19 cellular contexts compared by ENCODE assay signal in genomic region chr22:21031545-21032036, GRCh38. TPM values are rescaled to one million over a fixed set of nuclear protein-coding genes. Genes with fewer than 3 reads are reported as not detected.
DNase-seq lines count a peak whose midpoint lies in the region; ATAC-seq, FAIRE-seq and TF ChIP-seq lines count a peak whose summit lies in the region.
"Had no signal": no experiment of that assay in that cellular context is flagged by ENCODE, and none has a peak within 500 bp of the region (broad histone marks: within the 10 kb centered on the region; RNA-seq: fewer than 3 reads in every experiment).

No MANE protein-coding gene starts in this region.

- no peak overlapping the region for H3K27ac Mint-ChIP-seq in natural killer cell treated with Interleukin-12 subunit alpha and Interleukin-12 subunit beta and Interleukin-15 and Interleukin-18, amount 100 ng/mL, for 72 hours
- H3K27ac Mint-ChIP-seq in progenitor cell of endocrine pancreas: no peak overlapping the region
- H3K27ac Mint-ChIP-seq: activated CD8-positive, alpha-beta memory T cell treated with anti-CD3 and anti-CD28 coated beads, Interleukin-2, amount 10 ng/mL, durations not matched to agents 7 days and 5 days; activated naive CD4-positive, alpha-beta T cell treated with anti-CD3 and anti-CD28 coated beads, Interleukin-2, amount 10 ng/mL, durations not matched to agents 7 days and 5 days had no signal

- H3K9me3 ChIP-seq in iPS-20b (ENCODE audit: insufficient read depth, low read depth, low read length) (no peaks in the 10 kb centered on the region), subcutaneous abdominal adipose tissue (ENCODE audit: control insufficient read depth in 5 of 5, low read length in 5 of 5) (no peaks in the 10 kb centered on the region), uterus (no peaks in the 10 kb centered on the region)
- H3K9me3 ChIP-seq: thyroid gland had no signal

- H3K9me3 Mint-ChIP-seq in natural killer cell treated with Interleukin-12 subunit alpha and Interleukin-12 subunit beta and Interleukin-15 and Interleukin-18, amount 100 ng/mL, for 72 hours: no peaks in the 10 kb centered on the region
- H3K9me3 Mint-ChIP-seq in progenitor cell of endocrine pancreas (ENCODE audit: low read depth): no peaks in the 10 kb centered on the region
- H3K9me3 Mint-ChIP-seq: activated naive CD4-positive, alpha-beta T cell treated with anti-CD3 and anti-CD28 coated beads, Interleukin-2, amount 10 ng/mL, durations not matched to agents 7 days and 5 days had no signal

- H3K27me3 ChIP-seq in bronchial epithelial cell (ENCODE audit: control insufficient read depth, insufficient read depth, low read length): peaks cover 2% of the 10 kb centered on the region
- H3K27me3 ChIP-seq in iPS-20b (ENCODE audit: insufficient read depth, low read length): peaks cover 40% of the 10 kb centered on the region
- H3K27me3 ChIP-seq in subcutaneous abdominal adipose tissue (ENCODE audit: control insufficient read depth in 5 of 5, insufficient read depth in 4 of 5, low read length in 5 of 5): peaks cover 3 to 23% (median 11%) of the 10 kb centered on the region in 5 donors
- H3K27me3 ChIP-seq in uterus: no peaks in the 10 kb centered on the region
- H3K27me3 ChIP-seq: thyroid gland had no signal

- peaks cover 14 to 17% of the 10 kb centered on the region in 2 donors for H3K27me3 Mint-ChIP-seq in natural killer cell treated with Interleukin-12 subunit alpha and Interleukin-12 subunit beta and Interleukin-15 and Interleukin-18, amount 100 ng/mL, for 72 hours
- H3K27me3 Mint-ChIP-seq in progenitor cell of endocrine pancreas: peaks cover 35% of the 10 kb centered on the region

- H3K27ac ChIP-seq in iPS-20b (ENCODE audit: low read length) (no peak overlapping the region), subcutaneous abdominal adipose tissue (ENCODE audit: low read depth, low read length) (no peak overlapping the region), uterus (no peak overlapping the region)
- H3K27ac ChIP-seq: cardiac muscle cell, thyroid gland had no signal

- ATAC-seq in activated CD4-positive, CD25-positive, alpha-beta regulatory T cell treated with anti-CD3 and anti-CD28 coated beads, Interleukin-2, amount 50 U/mL, for 24 hours: no peak
- ATAC-seq in natural killer cell treated with Interleukin-12 subunit alpha and Interleukin-12 subunit beta and Interleukin-15 and Interleukin-18, amount 100 ng/mL, for 72 hours: no peak

- intact Hi-C loops in uterus (cut with DNase I; ENCODE audit: low total_unique reads): no loop called here

- H3K4me3 Mint-ChIP-seq in natural killer cell treated with Interleukin-12 subunit alpha and Interleukin-12 subunit beta and Interleukin-15 and Interleukin-18, amount 100 ng/mL, for 72 hours: no peak overlapping the region
- no peak overlapping the region for H3K4me3 Mint-ChIP-seq in progenitor cell of endocrine pancreas (ENCODE audit: low read depth)
- H3K4me3 Mint-ChIP-seq: activated naive CD4-positive, alpha-beta T cell treated with anti-CD3 and anti-CD28 coated beads, Interleukin-2, amount 10 ng/mL, durations not matched to agents 7 days and 5 days had no signal

- H3K4me1 Mint-ChIP-seq in natural killer cell treated with Interleukin-12 subunit alpha and Interleukin-12 subunit beta and Interleukin-15 and Interleukin-18, amount 100 ng/mL, for 72 hours (ENCODE audit: low read depth in 2 of 2): no peaks in the 10 kb centered on the region
- H3K4me1 Mint-ChIP-seq in progenitor cell of endocrine pancreas (ENCODE audit: low read depth): no peaks in the 10 kb centered on the region
- H3K4me1 Mint-ChIP-seq: activated naive CD4-positive, alpha-beta T cell treated with anti-CD3 and anti-CD28 coated beads, Interleukin-2, amount 10 ng/mL, durations not matched to agents 7 days and 5 days had no signal

- no peak for TF ChIP-seq POLR2A in uterus (IDR thresholded peaks at IDR 0.05)

- no peak for FAIRE-seq in bronchial epithelial cell (lab: Jason Lieb, UNC)

- H3K36me3 ChIP-seq in bronchial epithelial cell (ENCODE audit: control insufficient read depth, insufficient read depth, low read length): no peaks in the 10 kb centered on the region
- H3K36me3 ChIP-seq in iPS-20b (ENCODE audit: insufficient read depth, low read depth, low read length): no peaks in the 10 kb centered on the region
- no peaks in the 10 kb centered on the region for H3K36me3 ChIP-seq in subcutaneous abdominal adipose tissue (ENCODE audit: control insufficient read depth in 5 of 5, insufficient read depth in 5 of 5, low read length in 5 of 5)
- no peaks in the 10 kb centered on the region for H3K36me3 ChIP-seq in uterus
- H3K36me3 ChIP-seq: cardiac muscle cell, thyroid gland had no signal

- peak overlapping the region; percentile 32 for H3K4me3 ChIP-seq in bronchial epithelial cell (ENCODE audit: low read depth, low read length)
- peak overlapping the region; percentile 56; the same call in 1 of the 2 replicates for H3K4me3 ChIP-seq in iPS-20b (ENCODE audit: low read length)
- H3K4me3 ChIP-seq in subcutaneous abdominal adipose tissue (ENCODE audit: low read depth in 1 of 5, low read length in 5 of 5): peak overlapping the region in 3 of 5 donors; percentile 39 to 68 (median 64)
- H3K4me3 ChIP-seq in uterus: no peak overlapping the region
- H3K4me3 ChIP-seq: thyroid gland had no signal

- no peak overlapping the region for H3K9ac ChIP-seq in iPS-20b (ENCODE audit: low read depth, low read length)
- peak overlapping the region in 1 of 5 donors; percentile 45 for H3K9ac ChIP-seq in subcutaneous abdominal adipose tissue (ENCODE audit: low read length in 5 of 5)

- in situ Hi-C loops in G401 (cut with HindIII; ENCODE audit: low sequenced_read_pairs): no loop called here

- TF ChIP-seq CTCF in bronchial epithelial cell (IDR thresholded peaks at IDR 0.05; ENCODE audit: insufficient read depth, low read length, severe bottlenecking): no peak
- TF ChIP-seq CTCF in progenitor cell of endocrine pancreas (IDR thresholded peaks at IDR 0.05; ENCODE audit: unreplicated experiment): no peak
- TF ChIP-seq CTCF in uterus (IDR thresholded peaks at IDR 0.05): no peak

- no peaks in the 10 kb centered on the region for H3K4me1 ChIP-seq in iPS-20b (ENCODE audit: insufficient read depth, low read length)
- H3K4me1 ChIP-seq in subcutaneous abdominal adipose tissue (ENCODE audit: control insufficient read depth in 5 of 5, insufficient read depth in 5 of 5, low read length in 5 of 5): peaks cover 0 to 31% (median 18%) of the 10 kb centered on the region in 5 donors
- H3K4me1 ChIP-seq in uterus: peaks cover 0 to 7% of the 10 kb centered on the region in 2 donors

- no peaks in the 10 kb centered on the region for H3K36me3 Mint-ChIP-seq in natural killer cell treated with Interleukin-12 subunit alpha and Interleukin-12 subunit beta and Interleukin-15 and Interleukin-18, amount 100 ng/mL, for 72 hours
- H3K36me3 Mint-ChIP-seq in progenitor cell of endocrine pancreas (ENCODE audit: insufficient read depth): no peaks in the 10 kb centered on the region
- H3K36me3 Mint-ChIP-seq: activated CD8-positive, alpha-beta memory T cell treated with anti-CD3 and anti-CD28 coated beads, Interleukin-2, amount 10 ng/mL, durations not matched to agents 7 days and 5 days; activated naive CD4-positive, alpha-beta T cell treated with anti-CD3 and anti-CD28 coated beads, Interleukin-2, amount 10 ng/mL, durations not matched to agents 7 days and 5 days had no signal

- peak; percentile 38 for DNase-seq in G401 (ENCODE audit: low spot score)
- no peak for DNase-seq in bronchial epithelial cell (ENCODE audit: low read depth)
- no peak for DNase-seq in natural killer cell treated with Interleukin-12 subunit alpha and Interleukin-12 subunit beta and Interleukin-15 and Interleukin-18, amount 100 ng/mL, for 72 hours (ENCODE audit: low spot score)
- no peak for DNase-seq in progenitor cell of endocrine pancreas (ENCODE audit: low spot score, unreplicated experiment)
- no peak for DNase-seq in uterus
- DNase-seq: activated CD4-positive, CD25-positive, alpha-beta regulatory T cell; activated CD8-positive, alpha-beta memory T cell treated with anti-CD3 and anti-CD28 coated beads, Interleukin-2, amount 10 ng/mL, durations not matched to agents 7 days and 5 days; activated naive CD4-positive, alpha-beta T cell treated with anti-CD3 and anti-CD28 coated beads, Interleukin-2, amount 10 ng/mL, durations not matched to agents 7 days and 5 days; DMS 273 treated with DMSO at 0.1 percent for 48 hours; MV-4-11; NCI-H2107; NCI-H774; thyroid gland had no signal

RNA-seq across cellular contexts. Expression of gene SLC7A4, which starts 0.8 kb away (rescaled TPM):
- not detected in 2 replicates for total RNA-seq in G401 (2014; rRNA removed; shearing (Covaris generic))
- total RNA-seq in bronchial epithelial cell (under 0.01 and 0.77 TPM in 2 replicates), progenitor cell of endocrine pancreas (1.1 and 1.3 TPM in 2 replicates), uterus (1 to 10 TPM in 1 of 4 donors, under 1 TPM in 2, not detected in 1; 0.35 to 7.9 (median 0.43) TPM)
- total RNA-seq in natural killer cell treated with Interleukin-12 subunit alpha and Interleukin-12 subunit beta and Interleukin-15 and Interleukin-18, amount 100 ng/mL, for 72 hours: not detected
- total RNA-seq: T-helper 1 cell treated with Interleukin-12 subunit alpha and Interleukin-12 subunit beta and Interleukin-4 antibody, amounts not matched to agents 30 ng/mL and 1 ng/mL, for 36 hours had no signal

RNA-seq across cellular contexts. Expression of gene LRRC74B, which starts 14.2 kb away (rescaled TPM):
- total RNA-seq in G401 (2014; rRNA removed; shearing (Covaris generic)): not detected in 2 replicates
- total RNA-seq in bronchial epithelial cell (not detected in 2 replicates), progenitor cell of endocrine pancreas (0.40 and 0.72 TPM in 2 replicates), uterus (under 1 TPM in 2 of 4 donors, not detected in 2; 0.14 to 0.18 TPM)
- total RNA-seq in natural killer cell treated with Interleukin-12 subunit alpha and Interleukin-12 subunit beta and Interleukin-15 and Interleukin-18, amount 100 ng/mL, for 72 hours: not detected
- total RNA-seq: activated CD8-positive, alpha-beta memory T cell treated with anti-CD3 and anti-CD28 coated beads, Interleukin-2, amount 10 ng/mL, durations not matched to agents 7 days and 5 days; posterior vena cava; T-helper 1 cell treated with Interleukin-12 subunit alpha and Interleukin-12 subunit beta and Interleukin-4 antibody, amounts not matched to agents 30 ng/mL and 1 ng/mL, for 36 hours; thyroid gland had no signal

RNA-seq across cellular contexts. Expression of gene P2RX6, which starts 16.6 kb away (rescaled TPM):
- 0.98 and 1.1 TPM in 2 replicates for total RNA-seq in G401 (2014; rRNA removed; shearing (Covaris generic))
- 0.13 and 0.26 TPM in 2 replicates for total RNA-seq in bronchial epithelial cell
- total RNA-seq in natural killer cell treated with Interleukin-12 subunit alpha and Interleukin-12 subunit beta and Interleukin-15 and Interleukin-18, amount 100 ng/mL, for 72 hours: not detected
- 0.36 and 0.57 TPM in 2 replicates for total RNA-seq in progenitor cell of endocrine pancreas
- total RNA-seq in uterus: 1 to 10 TPM in 2 of 4 donors, under 1 TPM in 1, not detected in 1; 0.76 to 1.5 (median 1.2) TPM

RNA-seq across cellular contexts. Expression of gene THAP7, which starts 29.7 kb away (rescaled TPM):
- 70.5 and 73.5 TPM in 2 replicates for total RNA-seq in G401 (2014; rRNA removed; shearing (Covaris generic))
- total RNA-seq in bronchial epithelial cell (23.2 and 29.0 TPM in 2 replicates), progenitor cell of endocrine pancreas (17.6 and 20.2 TPM in 2 replicates), uterus (10 to 100 TPM; 16.2 to 45.9 (median 30.9) TPM)
- total RNA-seq in natural killer cell treated with Interleukin-12 subunit alpha and Interleukin-12 subunit beta and Interleukin-15 and Interleukin-18, amount 100 ng/mL, for 72 hours: 10 to 100 TPM; 20.4 to 30.7 TPM

RNA-seq across cellular contexts. Expression of gene LZTR1, which starts 49.5 kb away (rescaled TPM):
- total RNA-seq in G401 (2014; rRNA removed; shearing (Covaris generic)): 41.5 and 67.0 TPM in 2 replicates
- total RNA-seq in bronchial epithelial cell (14.7 and 23.2 TPM in 2 replicates), progenitor cell of endocrine pancreas (91.6 and 93.8 TPM in 2 replicates), uterus (10 to 100 TPM; 18.2 to 73.7 (median 56.1) TPM)
- 100 to 1,000 TPM in 1 of 2 donors, 10 to 100 TPM in 1; 76.2 to 133 TPM for total RNA-seq in natural killer cell treated with Interleukin-12 subunit alpha and Interleukin-12 subunit beta and Interleukin-15 and Interleukin-18, amount 100 ng/mL, for 72 hours

Comparison
In these comparisons a context has a peak if more than half of its experiments do, and no peak if none do; other contexts are left out.
1. H3K4me3 ChIP-seq: peak in bronchial epithelial cell (single experiment), iPS-20b (single experiment) and subcutaneous abdominal adipose tissue (3 of 5); none in uterus (0 of 2).